9 cellular contexts compared by ENCODE assay signal in the genomic region with DNA sequence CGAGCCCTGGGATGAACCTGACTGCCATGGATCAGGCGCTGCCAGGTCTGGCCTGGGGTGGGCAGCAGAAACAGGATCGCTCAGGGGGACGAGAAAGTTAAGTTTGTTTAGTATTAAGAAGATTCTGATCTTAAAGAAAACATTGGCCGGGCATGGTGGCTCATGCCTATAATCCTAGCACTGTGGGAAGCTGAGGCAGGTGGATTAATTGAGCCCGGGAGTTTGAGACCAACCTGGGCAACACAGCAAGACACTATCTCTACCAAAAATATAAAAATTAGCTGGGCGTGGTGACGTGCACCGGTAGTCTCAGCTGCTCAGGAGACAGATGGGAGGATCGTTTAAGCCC. TPM values are rescaled to one million over a fixed set of nuclear protein-coding genes. Genes with fewer than 3 reads are reported as not detected.
A peak's percentile ranks its signal among the peaks of the same experiment; 100 is the strongest.
DNase-seq lines count a peak whose midpoint lies in the region; ATAC-seq and TF ChIP-seq lines count a peak whose summit lies in the region.
"Had no signal": no experiment of that assay in that cellular context is flagged by ENCODE, and none has a peak within 500 bp of the region (broad histone marks: within the 10 kb centered on the region; RNA-seq: fewer than 3 reads in every experiment).

No MANE protein-coding gene starts in this region.

- peaks cover 25% of the 10 kb centered on the region for H3K4me1 Mint-ChIP-seq in activated T-cell treated with anti-CD3 and anti-CD28 coated beads, Interleukin-2, amount 50 U/mL, for 24 hours (ENCODE audit: low read depth)
- peaks cover 23% of the 10 kb centered on the region for H3K4me1 Mint-ChIP-seq in activated T-cell treated with anti-CD3 and anti-CD28 coated beads, Interleukin-2, amount 50 U/mL, for 4 hours (ENCODE audit: low read depth)
- H3K4me1 Mint-ChIP-seq in activated CD4-positive, alpha-beta memory T cell treated with anti-CD3 and anti-CD28 coated beads for 36 hours (ENCODE audit: low read depth), result peaks cover 25% of the 10 kb centered on the region

- H3K4me1 ChIP-seq in iPS-15b (ENCODE audit: control insufficient read depth, insufficient read depth, low read length), result no peaks in the 10 kb centered on the region
- no peaks in the 10 kb centered on the region for H3K4me1 ChIP-seq in testis

- peak overlapping the region; percentile 57 for H3K4me3 Mint-ChIP-seq in activated T-cell treated with anti-CD3 and anti-CD28 coated beads, Interleukin-2, amount 50 U/mL, for 24 hours
- no peak overlapping the region for H3K4me3 Mint-ChIP-seq in activated T-cell treated with anti-CD3 and anti-CD28 coated beads, Interleukin-2, amount 50 U/mL, for 4 hours
- H3K4me3 Mint-ChIP-seq in activated CD4-positive, alpha-beta memory T cell treated with anti-CD3 and anti-CD28 coated beads for 36 hours, result peak overlapping the region; percentile 28
- H3K4me3 Mint-ChIP-seq: CD4-positive, alpha-beta T cell had no signal

- H3K27ac ChIP-seq in testis, result peak overlapping the region; percentile 27 to 80

- no peak overlapping the region for H3K9ac ChIP-seq in iPS-15b (ENCODE audit: low read depth, low read length)

- POLR2A ChIA-PET in activated CD4-positive, alpha-beta memory T cell treated with anti-CD3 and anti-CD28 coated beads for 36 hours (lab: Charles Lee), result no interaction called here

- intact Hi-C loops in activated CD4-positive, alpha-beta memory T cell treated with anti-CD3 and anti-CD28 coated beads for 36 hours (cut with micrococcal nuclease), result loop anchor here (5.0 to 10.0 kb wide), 3 partner anchors 62 to 400 kb away; partner anchors contain the start of genes GDI1, HCFC1, MECP2 and TMEM187
- intact Hi-C loops in testis (cut with DNase I; ENCODE audit: low total_unique reads), result no loop called here

- peaks cover 9% of the 10 kb centered on the region for H3K36me3 Mint-ChIP-seq in activated T-cell treated with anti-CD3 and anti-CD28 coated beads, Interleukin-2, amount 50 U/mL, for 24 hours (ENCODE audit: low read depth)
- H3K36me3 Mint-ChIP-seq in activated T-cell treated with anti-CD3 and anti-CD28 coated beads, Interleukin-2, amount 50 U/mL, for 4 hours (ENCODE audit: insufficient read depth), result peaks cover 2% of the 10 kb centered on the region
- H3K36me3 Mint-ChIP-seq in activated CD4-positive, alpha-beta memory T cell treated with anti-CD3 and anti-CD28 coated beads for 36 hours, result peaks cover 4% of the 10 kb centered on the region

- no peak for ATAC-seq in activated T-cell treated with anti-CD3 and anti-CD28 coated beads, Interleukin-2, amount 50 U/mL, for 4 hours
- no peak for ATAC-seq in HG02973 (IDR thresholded peaks at IDR 0.05; ENCODE audit: unreplicated experiment)

- H3K27me3 Mint-ChIP-seq in activated T-cell treated with anti-CD3 and anti-CD28 coated beads, Interleukin-2, amount 50 U/mL, for 24 hours, result no peaks in the 10 kb centered on the region
- H3K27me3 Mint-ChIP-seq in activated T-cell treated with anti-CD3 and anti-CD28 coated beads, Interleukin-2, amount 50 U/mL, for 4 hours (ENCODE audit: low read depth), result no peaks in the 10 kb centered on the region
- H3K27me3 Mint-ChIP-seq in activated CD4-positive, alpha-beta memory T cell treated with anti-CD3 and anti-CD28 coated beads for 36 hours, result no peaks in the 10 kb centered on the region
- H3K27me3 Mint-ChIP-seq: CD4-positive, alpha-beta T cell had no signal

- no peaks in the 10 kb centered on the region for H3K9me3 Mint-ChIP-seq in activated T-cell treated with anti-CD3 and anti-CD28 coated beads, Interleukin-2, amount 50 U/mL, for 24 hours
- H3K9me3 Mint-ChIP-seq in activated T-cell treated with anti-CD3 and anti-CD28 coated beads, Interleukin-2, amount 50 U/mL, for 4 hours, result no peaks in the 10 kb centered on the region
- no peaks in the 10 kb centered on the region for H3K9me3 Mint-ChIP-seq in activated CD4-positive, alpha-beta memory T cell treated with anti-CD3 and anti-CD28 coated beads for 36 hours
- H3K9me3 Mint-ChIP-seq: CD4-positive, alpha-beta T cell had no signal

- no peak for DNase-seq in activated T-cell treated with anti-CD3 and anti-CD28 coated beads, Interleukin-2, amount 50 U/mL, for 24 hours
- DNase-seq in activated T-cell treated with anti-CD3 and anti-CD28 coated beads, Interleukin-2, amount 50 U/mL, for 4 hours, result no peak
- no peak for DNase-seq in activated CD4-positive, alpha-beta memory T cell treated with anti-CD3 and anti-CD28 coated beads for 36 hours
- DNase-seq in testis (no peak), NCI-H1048 (lab: John Stamatoyannopoulos, UW) (no peak)
- no peak for DNase-seq in activated CD4-positive, CD25-positive, alpha-beta regulatory T cell treated with anti-CD3 and anti-CD28 coated beads, Interleukin-2, amount 50 U/mL, for 72 hours
- DNase-seq: CD4-positive, alpha-beta T cell had no signal

- 44 to 65% methylated on average over 5 to 10 of the region's 10 CpGs for WGBS in testis, 2 donors

- peak overlapping the region; percentile 35 for H3K4me3 ChIP-seq in iPS-15b (ENCODE audit: low read depth, low read length)
- H3K4me3 ChIP-seq in testis, result peak overlapping the region in 1 of 2 donors; percentile 40

- TF ChIP-seq POLR2A in testis (IDR thresholded peaks at IDR 0.05), result no peak

- peak overlapping the region; percentile 14 for H3K27ac Mint-ChIP-seq in activated T-cell treated with anti-CD3 and anti-CD28 coated beads, Interleukin-2, amount 50 U/mL, for 24 hours
- no peak overlapping the region for H3K27ac Mint-ChIP-seq in activated CD4-positive, alpha-beta memory T cell treated with anti-CD3 and anti-CD28 coated beads for 36 hours
- H3K27ac Mint-ChIP-seq: CD4-positive, alpha-beta T cell had no signal

- peaks cover 3% of the 10 kb centered on the region for H3K36me3 ChIP-seq in iPS-15b (ENCODE audit: control insufficient read depth, insufficient read depth, low read length)
- no peaks in the 10 kb centered on the region for H3K36me3 ChIP-seq in testis (ENCODE audit: low read depth, missing control alignments)

- H3K27me3 ChIP-seq in iPS-15b (ENCODE audit: control insufficient read depth, insufficient read depth, low read length) (no peaks in the 10 kb centered on the region), testis (no peaks in the 10 kb centered on the region)

- H3K9me3 ChIP-seq in iPS-15b (ENCODE audit: control insufficient read depth, insufficient read depth, low read length) (no peaks in the 10 kb centered on the region), testis (no peaks in the 10 kb centered on the region)

- CTCF ChIA-PET in activated CD4-positive, alpha-beta memory T cell treated with anti-CD3 and anti-CD28 coated beads for 36 hours (lab: Charles Lee), result no interaction called here

- TF ChIP-seq CTCF in testis (IDR thresholded peaks at IDR 0.05), result no peak

RNA-seq across cellular contexts. Expression of gene FLNA, which starts 0.7 kb away (rescaled TPM):
- total RNA-seq in activated T-cell treated with anti-CD3 and anti-CD28 coated beads, Interleukin-2, amount 50 U/mL, for 4 hours, result 100 to 1,000 TPM; 765 to 924 (median 866) TPM
- 1,000 to 10,000 TPM; 1,023 to 1,032 TPM for total RNA-seq in activated CD4-positive, alpha-beta memory T cell treated with anti-CD3 and anti-CD28 coated beads for 36 hours
- 100 to 1,000 TPM; 400 to 532 TPM for total RNA-seq in testis
- 474 TPM for polyA plus RNA-seq in testis (ENCODE audit: insufficient read depth, low read depth, low replicate concordance)

RNA-seq across cellular contexts. Expression of gene EMD, which starts 4.0 kb away (rescaled TPM):
- total RNA-seq in activated T-cell treated with anti-CD3 and anti-CD28 coated beads, Interleukin-2, amount 50 U/mL, for 4 hours, result 100 to 1,000 TPM; 107 to 113 (median 111) TPM
- 10 to 100 TPM; 75.8 to 79.1 TPM for total RNA-seq in activated CD4-positive, alpha-beta memory T cell treated with anti-CD3 and anti-CD28 coated beads for 36 hours
- 10 to 100 TPM; 65.6 to 69.6 TPM for total RNA-seq in testis
- polyA plus RNA-seq in testis (ENCODE audit: insufficient read depth, low read depth, low replicate concordance), result 74.2 TPM

RNA-seq across cellular contexts. Expression of gene RPL10, which starts 23.0 kb away (rescaled TPM):
- 1,000 to 10,000 TPM; 3,297 to 3,503 (median 3,452) TPM for total RNA-seq in activated T-cell treated with anti-CD3 and anti-CD28 coated beads, Interleukin-2, amount 50 U/mL, for 4 hours
- total RNA-seq in activated CD4-positive, alpha-beta memory T cell treated with anti-CD3 and anti-CD28 coated beads for 36 hours, result 1,000 to 10,000 TPM; 3,597 to 3,654 TPM
- 1,000 to 10,000 TPM in 1 of 2 donors, 100 to 1,000 TPM in 1; 925 to 1,913 TPM for total RNA-seq in testis
- polyA plus RNA-seq in testis (ENCODE audit: insufficient read depth, low read depth, low replicate concordance), result 1,423 TPM

RNA-seq across cellular contexts. Expression of gene DNASE1L1, which starts 33.9 kb away (rescaled TPM):
- total RNA-seq in activated T-cell treated with anti-CD3 and anti-CD28 coated beads, Interleukin-2, amount 50 U/mL, for 4 hours, result 1 to 10 TPM; 4.0 to 7.3 (median 5.1) TPM
- total RNA-seq in activated CD4-positive, alpha-beta memory T cell treated with anti-CD3 and anti-CD28 coated beads for 36 hours, result 10 to 100 TPM; 12.5 to 13.3 TPM
- total RNA-seq in testis, result 10 to 100 TPM; 36.5 to 42.2 TPM
- polyA plus RNA-seq in testis (ENCODE audit: insufficient read depth, low read depth, low replicate concordance), result 18.5 TPM

RNA-seq across cellular contexts. Expression of gene TAFAZZIN, which starts 36.2 kb away (rescaled TPM):
- total RNA-seq in activated T-cell treated with anti-CD3 and anti-CD28 coated beads, Interleukin-2, amount 50 U/mL, for 4 hours, result 10 to 100 TPM; 37.9 to 39.3 (median 38.2) TPM
- total RNA-seq in activated CD4-positive, alpha-beta memory T cell treated with anti-CD3 and anti-CD28 coated beads for 36 hours, result 10 to 100 TPM; 58.6 to 66.4 TPM
- 10 to 100 TPM; 32.1 to 48.7 TPM for total RNA-seq in testis
- polyA plus RNA-seq in testis (ENCODE audit: insufficient read depth, low read depth, low replicate concordance), result 11.8 TPM
